In the genomic region with DNA sequence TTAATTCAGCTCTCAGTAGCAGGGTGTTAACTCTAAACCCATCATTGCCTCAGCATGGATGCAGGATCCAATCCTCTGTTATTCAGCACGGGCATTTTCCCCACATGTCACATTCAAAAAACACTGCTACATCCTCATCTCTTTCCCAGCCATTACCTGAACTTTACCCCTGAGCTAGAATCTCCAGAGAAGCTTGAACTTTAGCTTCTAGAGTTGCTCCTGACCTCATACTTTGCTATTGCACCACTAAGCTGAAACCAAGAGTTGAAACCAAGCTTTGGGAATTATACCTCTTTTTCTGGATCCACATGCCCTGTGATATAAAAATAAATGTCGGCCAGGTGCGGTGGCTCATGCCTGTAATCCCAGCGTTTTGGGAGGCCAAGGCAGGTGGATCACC, we compare ENCODE assay signal across 23 cellular contexts.
"Had no signal": no experiment of that assay in that cellular context is flagged by ENCODE, and none has a peak within 500 bp of the region (broad histone marks: within the 10 kb centered on the region; RNA-seq: fewer than 3 reads in every experiment).

No MANE protein-coding gene starts in this region.

- H3K4me1 Mint-ChIP-seq: activated B cell treated with CpG ODN at 0.5 μM for 24 hours, natural killer cell, T-cell had no signal

- H3K9ac ChIP-seq: parathyroid adenoma had no signal

- ATAC-seq: activated CD8-positive, alpha-beta T cell treated with anti-CD3 and anti-CD28 coated beads for 36 hours; natural killer cell; SK-N-SH treated with all-trans-retinoic acid at 6 μM for 48 hours; T-cell had no signal

- DNase-seq: activated B cell treated with CpG ODN at 0.5 μM for 24 hours; activated CD4-positive, alpha-beta T cell treated with anti-CD3 and anti-CD28 coated beads for 4 hours; activated CD8-positive, alpha-beta T cell treated with anti-CD3 and anti-CD28 coated beads for 36 hours; activated naive CD4-positive, alpha-beta T cell treated with Interleukin-2 at 50 U/mL for 16 hours; activated T-cell treated with anti-CD3 and anti-CD28 coated beads, Interleukin-2, amount 50 U/mL, for 1 hour; anterior cingulate cortex; cerebellar nuclear complex; cortex of kidney; erythroblast; foreskin melanocyte; glutamatergic neuron; lower lobe of right lung; natural killer cell; stimulated activated CD4-positive, alpha-beta T cell treated with anti-CD3 and anti-CD28 coated beads, Interleukin-1b, Interleukin-23, amount 100 ng/mL, for 48 hours; stimulated activated CD8-positive, alpha-beta memory T cell treated with anti-CD3 and anti-CD28 coated beads, Interleukin-4, amount 100 ng/mL, for 48 hours; stimulated activated naive CD4-positive, alpha-beta T cell; substantia nigra; T-cell had no signal

- H3K36me3 ChIP-seq: lower lobe of right lung, neutrophil, tibial nerve had no signal

- H3K4me3 ChIP-seq: lower lobe of right lung, tibial nerve had no signal

- H3K36me3 Mint-ChIP-seq: natural killer cell, T-cell had no signal

- H3K4me1 ChIP-seq: parathyroid adenoma, tibial nerve had no signal

- H3K9me3 Mint-ChIP-seq: activated B cell treated with CpG ODN at 0.5 μM for 24 hours; activated CD8-positive, alpha-beta T cell treated with anti-CD3 and anti-CD28 coated beads for 36 hours; activated T-helper 2 cell treated with anti-CD3 and anti-CD28 coated beads, Interferon-gamma antibody, Interleukin-2, Interleukin-4, amounts not matched to agents 10 μg/mL and 5 μg/mL and 100 μg/mL, durations not matched to agents 14 hours and 24 hours and 36 hours; natural killer cell; T-cell had no signal

- H2AFZ ChIP-seq: parathyroid adenoma had no signal

- H3K27me3 ChIP-seq: tibial nerve had no signal

- H3K27ac ChIP-seq: neutrophil, parathyroid adenoma, tibial nerve had no signal

- H3K4me3 Mint-ChIP-seq: activated B cell treated with CpG ODN at 0.5 μM for 24 hours; activated CD8-positive, alpha-beta T cell treated with anti-CD3 and anti-CD28 coated beads for 36 hours; natural killer cell; T-cell had no signal

- H3K9me3 ChIP-seq: lower lobe of right lung, neutrophil had no signal

- H3K27ac Mint-ChIP-seq: activated B cell treated with CpG ODN at 0.5 μM for 24 hours; activated CD8-positive, alpha-beta T cell treated with anti-CD3 and anti-CD28 coated beads for 36 hours; activated T-helper 2 cell treated with anti-CD3 and anti-CD28 coated beads, Interferon-gamma antibody, Interleukin-2, Interleukin-4, amounts not matched to agents 10 μg/mL and 5 μg/mL and 100 μg/mL, durations not matched to agents 14 hours and 24 hours and 36 hours; natural killer cell; T-cell had no signal
